In the genomic region with DNA sequence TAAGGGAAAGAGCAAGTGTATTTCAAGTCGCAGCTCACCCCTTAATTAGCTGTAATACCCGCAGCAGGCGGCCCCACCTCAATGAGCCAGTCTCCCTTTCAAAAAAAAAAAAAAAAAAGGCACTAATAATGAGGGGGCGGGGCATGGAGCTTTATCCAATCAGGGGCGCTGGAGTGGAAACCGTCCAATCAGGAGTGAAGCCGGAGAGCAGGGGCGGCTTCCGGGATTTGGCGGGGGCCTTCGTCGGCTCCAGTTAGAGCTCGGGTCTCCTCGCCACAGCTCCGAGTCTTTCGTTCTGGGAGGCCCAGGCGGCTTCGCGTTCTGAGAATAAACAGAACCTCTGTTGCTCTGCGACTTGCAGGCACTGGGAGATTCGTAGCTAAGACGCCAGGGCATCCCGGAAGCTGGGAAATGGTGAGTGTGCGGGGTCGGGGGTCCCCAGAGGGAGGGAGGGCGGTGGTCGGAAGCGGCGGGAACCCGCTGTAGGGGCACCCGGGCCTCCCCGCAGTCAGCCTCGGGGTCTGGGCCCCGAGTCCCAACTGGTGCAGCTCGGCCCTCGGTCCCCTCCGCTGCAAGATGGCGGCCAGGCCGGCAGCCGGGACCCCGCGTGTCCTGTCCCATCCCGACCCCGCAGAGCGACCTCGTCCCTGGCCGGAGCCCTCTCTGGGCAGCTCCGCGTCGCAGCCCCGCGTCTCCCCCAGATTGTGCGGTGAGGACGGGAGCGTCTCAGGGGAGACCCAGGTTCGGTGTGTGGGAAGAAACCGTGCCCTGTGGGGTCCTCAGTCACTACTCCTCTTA, we compare ENCODE assay signal across 8 cellular contexts. TPM values are rescaled to one million over a fixed set of nuclear protein-coding genes. Genes with fewer than 3 reads are reported as not detected.
DNase-seq lines count a peak whose midpoint lies in the region; ATAC-seq lines count a peak whose summit lies in the region.

ZNF267 (plus strand) TSS at position 252 of the 798 bp plus-strand sequence; CDS start at position 412, 160 bp downstream.

- no peaks in the 10 kb centered on the region for H3K9me3 ChIP-seq in ectodermal cell (ENCODE audit: control insufficient read depth, low read length)

- POLR2A ChIA-PET in activated CD8-positive, alpha-beta T cell treated with anti-CD3 and anti-CD28 coated beads, Interleukin-2, amount 10 ng/mL, durations not matched to agents 7 days and 5 days (lab: Charles Lee), result interaction anchor here (0.6 to 2.9 kb wide), 24 partner anchors 9 to 972 kb away, joined by 3 to 30 read pairs (median 4); partner anchors contain the start of genes ARMC5, FUS, PYCARD and RUSF1

- DNase-seq in C1 segment of cervical spinal cord (lab: John Stamatoyannopoulos, UW) (peak in 13 of 14 donors; percentile 35 to 87 (median 81)), NCI-H82 treated with DMSO at 0.1 percent for 48 hours (lab: John Stamatoyannopoulos, UW; ENCODE audit: unreplicated experiment) (peak; percentile 81), lung microvascular endothelial cell (ENCODE audit: low read depth in 2 of 2) (peak; percentile 92 to 94)
- DNase-seq in activated CD8-positive, alpha-beta T cell treated with anti-CD3 and anti-CD28 coated beads, Interleukin-2, amount 10 ng/mL, durations not matched to agents 7 days and 5 days, result peak; percentile 96
- peak; percentile 86 to 93 (median 91) for DNase-seq in stimulated activated CD4-positive, alpha-beta T cell treated with anti-CD3 and anti-CD28 coated beads, TNF-alpha, amount 100 ng/mL, for 48 hours (ENCODE audit: low read depth in 3 of 3)

- peaks cover 81% of the 10 kb centered on the region for H3K4me1 Mint-ChIP-seq in activated CD8-positive, alpha-beta T cell treated with anti-CD3 and anti-CD28 coated beads, Interleukin-2, amount 10 ng/mL, durations not matched to agents 7 days and 5 days (ENCODE audit: low read depth)

- WGBS in ectodermal cell, 2 experiments, result 1% methylated on average over 56 of the region's 57 CpGs

- H3K4me3 Mint-ChIP-seq in activated CD8-positive, alpha-beta T cell treated with anti-CD3 and anti-CD28 coated beads, Interleukin-2, amount 10 ng/mL, durations not matched to agents 7 days and 5 days, result peak within 1 kb of the TSS; percentile 90

- peak within 1 kb of the TSS; percentile 96 for H3K4me3 ChIP-seq in ectodermal cell (ENCODE audit: insufficient read depth, low read depth, low read length)

- peaks cover 59% of the 10 kb centered on the region for H3K36me3 Mint-ChIP-seq in activated CD8-positive, alpha-beta T cell treated with anti-CD3 and anti-CD28 coated beads, Interleukin-2, amount 10 ng/mL, durations not matched to agents 7 days and 5 days (ENCODE audit: low read depth)

- peak within 1 kb of the TSS; percentile 92 for H3K27ac ChIP-seq in ectodermal cell (ENCODE audit: insufficient read depth, low read depth, low read length, poor library complexity, severe bottlenecking)

- CTCF ChIA-PET in activated CD8-positive, alpha-beta T cell treated with anti-CD3 and anti-CD28 coated beads, Interleukin-2, amount 10 ng/mL, durations not matched to agents 7 days and 5 days (lab: Charles Lee), result interaction anchor here (1.5 to 2.8 kb wide), 4 partner anchors 13 to 800 kb away, joined by 3 to 9 read pairs (median 6); partner anchors contain the start of genes ZNF646 and ZNF668

- H3K4me1 ChIP-seq in ectodermal cell (ENCODE audit: control insufficient read depth, insufficient read depth, low read length), result peaks cover 17% of the 10 kb centered on the region

- H3K9me3 Mint-ChIP-seq in activated CD8-positive, alpha-beta T cell treated with anti-CD3 and anti-CD28 coated beads, Interleukin-2, amount 10 ng/mL, durations not matched to agents 7 days and 5 days (ENCODE audit: insufficient read depth), result peaks cover 8% of the 10 kb centered on the region

- no peaks in the 10 kb centered on the region for H3K27me3 Mint-ChIP-seq in activated CD8-positive, alpha-beta T cell treated with anti-CD3 and anti-CD28 coated beads, Interleukin-2, amount 10 ng/mL, durations not matched to agents 7 days and 5 days (ENCODE audit: low read depth)

- peak within 1 kb of the TSS; percentile 97 for H3K27ac Mint-ChIP-seq in activated CD8-positive, alpha-beta T cell treated with anti-CD3 and anti-CD28 coated beads, Interleukin-2, amount 10 ng/mL, durations not matched to agents 7 days and 5 days

- ATAC-seq in GM19372 (IDR thresholded peaks at IDR 0.05; ENCODE audit: low read depth, unreplicated experiment), result peak; percentile 49
- peak; percentile 19 for ATAC-seq in HG03558 (IDR thresholded peaks at IDR 0.05; ENCODE audit: extremely low read depth, unreplicated experiment)
- ATAC-seq in activated CD8-positive, alpha-beta T cell treated with anti-CD3 and anti-CD28 coated beads, Interleukin-2, amount 10 ng/mL, durations not matched to agents 7 days and 5 days, result peak; percentile 73

- H3K36me3 ChIP-seq in ectodermal cell (ENCODE audit: control insufficient read depth, insufficient read depth, low read length), result no peaks in the 10 kb centered on the region

- H3K27me3 ChIP-seq in ectodermal cell (ENCODE audit: control insufficient read depth, insufficient read depth, low read length, poor library complexity, severe bottlenecking), result peaks cover 4% of the 10 kb centered on the region

RNA-seq across cellular contexts. Expression of gene ZNF267, which starts in this region (rescaled TPM):
- 10 to 100 TPM; 43.9 to 49.8 TPM for total RNA-seq in activated CD8-positive, alpha-beta T cell treated with anti-CD3 and anti-CD28 coated beads, Interleukin-2, amount 10 ng/mL, durations not matched to agents 7 days and 5 days
- 10.0 TPM for polyA plus RNA-seq in ectodermal cell (2013, experiment 1 of 4)
- 12.8 TPM for polyA plus RNA-seq in ectodermal cell (2013, experiment 2 of 4)
- polyA plus RNA-seq in ectodermal cell (2013, experiment 3 of 4), result 9.9 TPM
- 11.7 TPM for polyA plus RNA-seq in ectodermal cell (2013, experiment 4 of 4)
- 15.0 and 22.4 TPM in 2 replicates for total RNA-seq in lung microvascular endothelial cell

Comparison
In these comparisons a context has a peak if more than half of its experiments do, and no peak if none do; other contexts are left out.
1. Peak in every context shown above with its lines: DNase-seq, ATAC-seq, H3K4me3 ChIP-seq and H3K27ac ChIP-seq.
2. ATAC-seq: peak in every context shown above with its lines; median percentile 73 in activated CD8-positive, alpha-beta T cell treated with anti-CD3 and anti-CD28 coated beads, Interleukin-2, amount 10 ng/mL, durations not matched to agents 7 days and 5 days; 49 in GM19372; 19 in HG03558.